Comparison of ENCODE assay signal across 8 cellular contexts in the genomic region with DNA sequence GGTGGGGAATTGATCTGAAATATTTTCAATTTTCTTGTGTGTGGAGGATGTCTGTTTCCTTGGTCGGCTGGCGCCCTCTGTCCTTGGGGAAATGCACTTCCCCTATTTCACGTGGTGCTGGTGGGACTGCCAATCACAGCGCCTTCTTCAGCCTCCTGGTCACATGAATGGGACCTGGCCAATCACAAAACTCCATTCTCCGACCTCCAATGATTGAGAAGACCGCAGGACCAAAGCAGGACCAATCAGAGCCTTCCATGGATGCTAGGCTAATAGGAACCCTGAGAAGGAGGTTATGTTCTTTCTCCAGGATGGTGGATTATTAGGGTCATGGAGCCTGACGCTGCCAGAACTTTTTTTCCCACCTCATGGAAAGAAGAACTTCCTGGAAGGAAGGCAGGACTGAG.
DNase-seq lines count a peak whose midpoint lies in the region; TF ChIP-seq lines count a peak whose summit lies in the region.

No MANE protein-coding gene starts in this region.

- no peaks in the 10 kb centered on the region for H3K9me3 ChIP-seq in A673 (ENCODE audit: low read depth, low read length, poor library complexity, severe bottlenecking)
- no peaks in the 10 kb centered on the region for H3K9me3 ChIP-seq in PC-9 (ENCODE audit: insufficient read depth, low read depth)

- H2AFZ ChIP-seq in PC-9: no peak overlapping the region

- peaks cover 17% of the 10 kb centered on the region for H3K9me3 Mint-ChIP-seq in nephron progenitor cell

- H3K4me3 ChIP-seq in A673 (ENCODE audit: low read depth, low read length, poor library complexity, severe bottlenecking) (no peak overlapping the region), PC-9 (peak overlapping the region; percentile 14; the same call in 1 of the 2 replicates), fibroblast of mammary gland (ENCODE audit: control insufficient read depth, low read depth, low read length) (no peak overlapping the region)

- no peaks in the 10 kb centered on the region for H3K4me1 ChIP-seq in A673 (ENCODE audit: insufficient read depth, low read length, poor library complexity, severe bottlenecking)
- H3K4me1 ChIP-seq in PC-9 (replicated peaks; ENCODE audit: insufficient read depth): no peaks in the 10 kb centered on the region

- H3K79me2 ChIP-seq in PC-9 (ENCODE audit: low read depth): no peaks in the 10 kb centered on the region

- no peak overlapping the region for H3K4me3 Mint-ChIP-seq in nephron progenitor cell

- peak; percentile 45 for TF ChIP-seq CTCF in A673 (conservative IDR thresholded peaks at IDR 0.05; ENCODE audit: low read depth, low read length)
- TF ChIP-seq CTCF in GM13976 (IDR thresholded peaks at IDR 0.05; ENCODE audit: borderline replicate concordance, control extremely low read depth, extremely low read depth, insufficient read depth, missing control alignments): peak; percentile 11
- TF ChIP-seq CTCF in PC-9 (conservative IDR thresholded peaks at IDR 0.05): peak; percentile 43
- TF ChIP-seq CTCF in fibroblast of mammary gland (conservative IDR thresholded peaks at IDR 0.05; ENCODE audit: control insufficient read depth, insufficient read depth, low read depth, low read length): peak; percentile 46
- no peak for TF ChIP-seq CTCF in nephron progenitor cell (IDR thresholded peaks at IDR 0.05)

- H3K4me1 Mint-ChIP-seq in nephron progenitor cell: peaks cover 38% of the 10 kb centered on the region

- H3F3A ChIP-seq in PC-9 (ENCODE audit: insufficient read depth, low read depth): no peaks in the 10 kb centered on the region

- in situ Hi-C loops in GM13976 (cut with MboI; ENCODE audit: low sequenced_read_pairs, unreplicated experiment): no loop called here

- POLR2A ChIA-PET in A673 (lab: Charles Lee; ENCODE audit: low non-redundant PET): no interaction called here
- POLR2A ChIA-PET in PC-9 (lab: Charles Lee; ENCODE audit: unreplicated experiment): no interaction called here

- H3K27me3 Mint-ChIP-seq in nephron progenitor cell (ENCODE audit: low read depth, poor library complexity): peaks cover 13% of the 10 kb centered on the region

- H3K4me2 ChIP-seq in PC-9: peak overlapping the region; percentile 67; the same call in 1 of the 2 replicates

- no peak overlapping the region for H3K27ac ChIP-seq in A673 (ENCODE audit: low read depth, low read length, poor library complexity, severe bottlenecking)
- H3K27ac ChIP-seq in PC-9: no peak overlapping the region

- CTCF ChIA-PET in A673 (lab: Charles Lee): no interaction called here
- CTCF ChIA-PET in PC-9 (lab: Charles Lee): no interaction called here

- H3K27ac Mint-ChIP-seq in nephron progenitor cell: no peak overlapping the region

- peak; percentile 58 for DNase-seq in A673 (ENCODE audit: low spot score)
- DNase-seq in GM13976 (ENCODE audit: low spot score): no peak
- DNase-seq in PC-9: no peak
- DNase-seq in fibroblast of mammary gland (ENCODE audit: low read depth): peak; percentile 51
- DNase-seq in islet precursor cell: no peak
- no peak for DNase-seq in amniotic stem cell (lab: John Stamatoyannopoulos, UW)
- DNase-seq in nephron progenitor cell: no peak
- no peak for DNase-seq in activated CD4-positive, alpha-beta T cell treated with anti-CD3 and anti-CD28 coated beads for 4 hours

- H3K36me3 Mint-ChIP-seq in nephron progenitor cell (ENCODE audit: low read depth): no peaks in the 10 kb centered on the region

- no peaks in the 10 kb centered on the region for H3K36me3 ChIP-seq in A673 (ENCODE audit: insufficient read depth, low read length, poor library complexity, severe bottlenecking)
- no peaks in the 10 kb centered on the region for H3K36me3 ChIP-seq in PC-9 (ENCODE audit: low read depth)

- no TSS peak for BruUV-seq in A673 (replicated peaks; lab: Mats Ljungman, UMichigan)
- BruUV-seq in PC-9 (replicated peaks; lab: Mats Ljungman, UMichigan): no TSS peak

- no peaks in the 10 kb centered on the region for H3K9me2 ChIP-seq in PC-9 (ENCODE audit: insufficient read depth)

- no peaks in the 10 kb centered on the region for H4K20me1 ChIP-seq in PC-9 (ENCODE audit: insufficient read depth)

- intact Hi-C loops in A673 (cut with micrococcal nuclease; ENCODE audit: unreplicated experiment) (loop anchor here (5.0 kb wide), 2 partner anchors 346 to 521 kb away; no protein-coding TSS in a partner anchor), PC-9 (cut with micrococcal nuclease; ENCODE audit: unreplicated experiment) (no loop called here)

- no peaks in the 10 kb centered on the region for H3K27me3 ChIP-seq in A673 (replicated peaks; ENCODE audit: insufficient read depth, low read depth, low read length, poor library complexity)
- no peaks in the 10 kb centered on the region for H3K27me3 ChIP-seq in PC-9 (ENCODE audit: insufficient read depth, low read depth)

Comparison
In these comparisons a context has a peak if more than half of its experiments do, and no peak if none do; other contexts are left out.
1. DNase-seq: peak in A673 (single experiment) and fibroblast of mammary gland (single experiment); none in GM13976 (single experiment), PC-9 (0 of 2), islet precursor cell (single experiment), amniotic stem cell (single experiment), nephron progenitor cell (single experiment) and activated CD4-positive, alpha-beta T cell treated with anti-CD3 and anti-CD28 coated beads for 4 hours (0 of 2).